Comparison of ENCODE assay signal across 20 cellular contexts in genomic region chr1:165053273-165053835, GRCh38.
DNase-seq lines count a peak whose midpoint lies in the region; ATAC-seq, FAIRE-seq and TF ChIP-seq lines count a peak whose summit lies in the region.
"Had no signal": no experiment of that assay in that cellular context is flagged by ENCODE, and none has a peak within 500 bp of the region (broad histone marks: within the 10 kb centered on the region; RNA-seq: fewer than 3 reads in every experiment).

No MANE protein-coding gene starts in this region.

- H3K4me1 Mint-ChIP-seq in endodermal cell (peaks cover 33% of the 10 kb centered on the region), nephron (peaks cover 29% of the 10 kb centered on the region)
- H3K4me1 Mint-ChIP-seq: CD4-positive, CD25-positive, alpha-beta regulatory T cell had no signal

- H3K27ac ChIP-seq in endodermal cell (ENCODE audit: low read depth, low read length) (no peak overlapping the region), small intestine (ENCODE audit: low read depth in 1 of 2, low read length in 1 of 2) (no peak overlapping the region)

- H3K9ac ChIP-seq in endodermal cell (ENCODE audit: extremely low read depth, low read length, poor library complexity, severe bottlenecking), result peak overlapping the region; percentile 12

- H3K27me3 ChIP-seq in endodermal cell (ENCODE audit: control insufficient read depth, insufficient read depth, low read length, poor library complexity, severe bottlenecking), result no peaks in the 10 kb centered on the region
- H3K27me3 ChIP-seq in small intestine (ENCODE audit: control insufficient read depth in 2 of 2, insufficient read depth in 2 of 2, low read length in 2 of 2), result no peaks in the 10 kb centered on the region

- no peak for ATAC-seq in GM18517 (IDR thresholded peaks at IDR 0.05; ENCODE audit: unreplicated experiment)
- no peak for ATAC-seq in HG03520 (IDR thresholded peaks at IDR 0.05; ENCODE audit: unreplicated experiment)
- ATAC-seq in HG02840 (IDR thresholded peaks at IDR 0.05; ENCODE audit: low FRiP score, unreplicated experiment), result no peak

- H3K27ac Mint-ChIP-seq in endodermal cell (peak overlapping the region; percentile 87), nephron (peak overlapping the region; percentile 5 to 30 (median 28))
- H3K27ac Mint-ChIP-seq: CD4-positive, CD25-positive, alpha-beta regulatory T cell had no signal

- H3K4me1 ChIP-seq in endodermal cell (ENCODE audit: control insufficient read depth, insufficient read depth, low read length) (no peaks in the 10 kb centered on the region), small intestine (ENCODE audit: control insufficient read depth in 2 of 2, insufficient read depth in 1 of 2, low read depth in 1 of 2, low read length in 1 of 2) (no peaks in the 10 kb centered on the region)
- H3K4me1 ChIP-seq: Caco-2 had no signal

- no peaks in the 10 kb centered on the region for H3K36me3 Mint-ChIP-seq in endodermal cell (ENCODE audit: low read depth)
- no peaks in the 10 kb centered on the region for H3K36me3 Mint-ChIP-seq in nephron (ENCODE audit: low read depth)
- H3K36me3 Mint-ChIP-seq: CD4-positive, CD25-positive, alpha-beta regulatory T cell had no signal

- H3K4me3 Mint-ChIP-seq in endodermal cell (no peak overlapping the region), nephron (no peak overlapping the region)
- H3K4me3 Mint-ChIP-seq: CD4-positive, CD25-positive, alpha-beta regulatory T cell had no signal

- no peak for FAIRE-seq in small intestine (lab: Jason Lieb, UNC)
- FAIRE-seq: G401.6 had no signal

- WGBS in endodermal cell (ENCODE audit: insufficient coverage in 1 of 2, insufficient read length in 1 of 2), 2 experiments, result 67% methylated on average over 1 of the region's 3 CpGs; no CpG with 5 or more reads in 1 of the 2 experiments
- WGBS in small intestine, 3 donors, result 49 to 63% (median 59%) methylated on average over 3 of the region's 3 CpGs

- TF ChIP-seq CTCF in endodermal cell (conservative IDR thresholded peaks at IDR 0.05) (no peak), nephron (IDR thresholded peaks at IDR 0.05; ENCODE audit: unreplicated experiment in 3 of 3) (no peak)

- H3K9me3 ChIP-seq in endodermal cell (ENCODE audit: control insufficient read depth, low read length) (no peaks in the 10 kb centered on the region), small intestine (ENCODE audit: control insufficient read depth, low read depth) (no peaks in the 10 kb centered on the region)
- H3K9me3 ChIP-seq: Caco-2 had no signal

- no peak overlapping the region for H3K4me3 ChIP-seq in endodermal cell (ENCODE audit: low read length)
- H3K4me3 ChIP-seq in small intestine (ENCODE audit: low read depth in 1 of 2, low read length in 2 of 2), result no peak overlapping the region

- peaks cover 2% of the 10 kb centered on the region for H3K27me3 Mint-ChIP-seq in endodermal cell (ENCODE audit: insufficient read depth)
- H3K27me3 Mint-ChIP-seq in nephron (ENCODE audit: low read depth), result no peaks in the 10 kb centered on the region

- peak; percentile 33 for DNase-seq in ELF-1 (ENCODE audit: low read depth, low spot score)
- DNase-seq in NCI-H460 (ENCODE audit: extremely low read depth, low read depth), result peak; percentile 27
- peak; percentile 73 for DNase-seq in endodermal cell
- DNase-seq in small intestine, result no peak
- DNase-seq: ACHN; Caco-2; CD4-positive, CD25-positive, alpha-beta regulatory T cell; DMS79 treated with DMSO at 0.1 percent for 48 hours; GOT3; MV-4-11; NCI-H1417 treated with DMSO at 0.1 percent for 48 hours; NCI-H1930; NCI-H2171 treated with DMSO at 0.1 percent for 48 hours; NCI-H446 treated with DMSO at 0.1 percent for 48 hours; NCI-H774 had no signal

- H3K36me3 ChIP-seq in endodermal cell (ENCODE audit: control insufficient read depth, insufficient read depth, low read length), result no peaks in the 10 kb centered on the region
- H3K36me3 ChIP-seq in small intestine (ENCODE audit: control insufficient read depth in 2 of 2, insufficient read depth in 2 of 2, low read length in 2 of 2), result no peaks in the 10 kb centered on the region

- H3K9me3 Mint-ChIP-seq in endodermal cell (no peaks in the 10 kb centered on the region), nephron (no peaks in the 10 kb centered on the region)
